Comparison of ENCODE assay signal across 16 cellular contexts in the genomic region with DNA sequence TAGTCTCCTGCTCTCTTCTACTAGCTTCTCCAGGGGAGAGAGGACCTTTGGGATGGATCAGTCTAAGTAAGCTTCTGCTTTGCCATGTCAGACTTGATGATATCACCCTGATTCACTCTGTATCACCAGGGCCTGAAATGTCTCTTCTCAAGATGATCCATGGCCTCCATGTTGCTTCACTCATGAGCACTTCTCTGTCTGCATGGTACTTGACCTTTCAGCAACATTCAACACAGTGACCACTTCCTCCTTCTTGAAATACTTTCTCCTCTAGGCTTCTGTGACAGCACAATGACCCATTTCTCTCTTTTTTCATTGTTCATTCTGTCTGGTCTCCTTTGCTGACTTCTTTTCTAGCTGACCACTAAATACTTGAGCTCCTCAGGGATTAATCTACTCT. TPM values are rescaled to one million over a fixed set of nuclear protein-coding genes. Genes with fewer than 3 reads are reported as not detected.
DNase-seq lines count a peak whose midpoint lies in the region; ATAC-seq and TF ChIP-seq lines count a peak whose summit lies in the region.
"Had no signal": no experiment of that assay in that cellular context is flagged by ENCODE, and none has a peak within 500 bp of the region (broad histone marks: within the 10 kb centered on the region; RNA-seq: fewer than 3 reads in every experiment).

No MANE protein-coding gene starts in this region.

- no peak overlapping the region for H3K4me2 ChIP-seq in PC-9

- H3K4me3 ChIP-seq in PC-9 (no peak overlapping the region), epithelial cell of proximal tubule (ENCODE audit: low read depth, low read length) (no peak overlapping the region), thyroid gland (replicated peaks in 1 of 3) (no peak overlapping the region), Caco-2 (ENCODE audit: low read depth, low read length) (no peak overlapping the region)
- H3K4me3 ChIP-seq: thoracic aorta had no signal

- no peaks in the 10 kb centered on the region for H4K20me1 ChIP-seq in PC-9 (ENCODE audit: insufficient read depth)

- peaks cover 1% of the 10 kb centered on the region for H3K27me3 Mint-ChIP-seq in activated CD8-positive, alpha-beta T cell treated with anti-CD3 and anti-CD28 coated beads for 36 hours
- no peaks in the 10 kb centered on the region for H3K27me3 Mint-ChIP-seq in activated CD8-positive, alpha-beta T cell treated with anti-CD3 and anti-CD28 coated beads, Interleukin-2, amount 10 ng/mL, durations not matched to agents 7 days and 5 days (ENCODE audit: low read depth)
- no peaks in the 10 kb centered on the region for H3K27me3 Mint-ChIP-seq in Caco-2 (ENCODE audit: insufficient read depth, unreplicated experiment)

- CTCF ChIA-PET in activated CD8-positive, alpha-beta T cell treated with anti-CD3 and anti-CD28 coated beads for 36 hours (lab: Charles Lee): no interaction called here
- CTCF ChIA-PET in activated CD8-positive, alpha-beta T cell treated with anti-CD3 and anti-CD28 coated beads, Interleukin-2, amount 10 ng/mL, durations not matched to agents 7 days and 5 days (lab: Charles Lee): no interaction called here
- CTCF ChIA-PET in PC-9 (lab: Charles Lee): interaction anchor here (0.7 kb wide), 1 partner anchor 186 kb away, joined by 3 read pairs; no protein-coding TSS in a partner anchor
- CTCF ChIA-PET in Caco-2 (lab: Charles Lee): no interaction called here

- no peaks in the 10 kb centered on the region for H3K79me2 ChIP-seq in PC-9 (ENCODE audit: low read depth)

- TF ChIP-seq POLR2A in thyroid gland (IDR thresholded peaks at IDR 0.05): no peak

- no TSS peak for BruUV-seq in PC-9 (replicated peaks; lab: Mats Ljungman, UMichigan)
- BruUV-seq in Caco-2 (replicated peaks; lab: Mats Ljungman, UMichigan): no TSS peak

- H3K27ac Mint-ChIP-seq in activated CD8-positive, alpha-beta T cell treated with anti-CD3 and anti-CD28 coated beads for 36 hours: no peak overlapping the region
- H3K27ac Mint-ChIP-seq in activated CD8-positive, alpha-beta T cell treated with anti-CD3 and anti-CD28 coated beads, Interleukin-2, amount 10 ng/mL, durations not matched to agents 7 days and 5 days: no peak overlapping the region
- no peak overlapping the region for H3K27ac Mint-ChIP-seq in Caco-2 (ENCODE audit: unreplicated experiment)

- no peaks in the 10 kb centered on the region for H3K4me1 Mint-ChIP-seq in activated CD8-positive, alpha-beta T cell treated with anti-CD3 and anti-CD28 coated beads for 36 hours (ENCODE audit: low read depth)
- no peaks in the 10 kb centered on the region for H3K4me1 Mint-ChIP-seq in activated CD8-positive, alpha-beta T cell treated with anti-CD3 and anti-CD28 coated beads, Interleukin-2, amount 10 ng/mL, durations not matched to agents 7 days and 5 days (ENCODE audit: low read depth)
- H3K4me1 Mint-ChIP-seq in Caco-2 (ENCODE audit: low read depth, unreplicated experiment): no peaks in the 10 kb centered on the region

- H3K27me3 ChIP-seq in PC-9 (ENCODE audit: insufficient read depth, low read depth) (no peaks in the 10 kb centered on the region), thyroid gland (no peaks in the 10 kb centered on the region), Caco-2 (replicated peaks; ENCODE audit: control insufficient read depth, insufficient read depth, low read length) (no peaks in the 10 kb centered on the region)

- no peaks in the 10 kb centered on the region for H3K9me3 Mint-ChIP-seq in activated CD8-positive, alpha-beta T cell treated with anti-CD3 and anti-CD28 coated beads for 36 hours
- H3K9me3 Mint-ChIP-seq in activated CD8-positive, alpha-beta T cell treated with anti-CD3 and anti-CD28 coated beads, Interleukin-2, amount 10 ng/mL, durations not matched to agents 7 days and 5 days (ENCODE audit: insufficient read depth): no peaks in the 10 kb centered on the region
- no peaks in the 10 kb centered on the region for H3K9me3 Mint-ChIP-seq in Caco-2 (ENCODE audit: unreplicated experiment)

- no peak for TF ChIP-seq CTCF in activated CD8-positive, alpha-beta T cell treated with anti-CD3 and anti-CD28 coated beads for 36 hours (IDR thresholded peaks at IDR 0.05)
- TF ChIP-seq CTCF in PC-9 (conservative IDR thresholded peaks at IDR 0.05) (no peak), epithelial cell of proximal tubule (conservative IDR thresholded peaks at IDR 0.05; ENCODE audit: low read depth, low read length) (no peak), thyroid gland (IDR thresholded peaks at IDR 0.05) (no peak), Caco-2 (IDR thresholded peaks at IDR 0.05; ENCODE audit: insufficient read depth in 1 of 2, low read depth in 1 of 2, low read length in 1 of 2, severe bottlenecking in 1 of 2, unreplicated experiment in 1 of 2) (no peak)

- H3K9me3 ChIP-seq in PC-9 (ENCODE audit: insufficient read depth, low read depth) (no peaks in the 10 kb centered on the region; the same call in 1 of the 2 replicates), thyroid gland (no peaks in the 10 kb centered on the region), Caco-2 (no peaks in the 10 kb centered on the region)
- H3K9me3 ChIP-seq: thoracic aorta had no signal

- intact Hi-C loops in activated CD8-positive, alpha-beta T cell treated with anti-CD3 and anti-CD28 coated beads for 36 hours (cut with micrococcal nuclease): no loop called here
- intact Hi-C loops in PC-9 (cut with micrococcal nuclease; ENCODE audit: unreplicated experiment): no loop called here
- intact Hi-C loops in thyroid gland (cut with DNase I): no loop called here
- intact Hi-C loops in Caco-2 (cut with micrococcal nuclease; ENCODE audit: unreplicated experiment): no loop called here

- POLR2A ChIA-PET in activated CD8-positive, alpha-beta T cell treated with anti-CD3 and anti-CD28 coated beads for 36 hours (lab: Charles Lee): no interaction called here
- POLR2A ChIA-PET in activated CD8-positive, alpha-beta T cell treated with anti-CD3 and anti-CD28 coated beads, Interleukin-2, amount 10 ng/mL, durations not matched to agents 7 days and 5 days (lab: Charles Lee): no interaction called here
- POLR2A ChIA-PET in PC-9 (lab: Charles Lee; ENCODE audit: unreplicated experiment): interaction anchor here (0.5 to 0.7 kb wide), 2 partner anchors 53 to 1533 kb away, joined by 4 to 15 read pairs; no protein-coding TSS in a partner anchor
- POLR2A ChIA-PET in Caco-2 (lab: Charles Lee): no interaction called here

- H3F3A ChIP-seq in PC-9 (ENCODE audit: insufficient read depth, low read depth): 0 out of 2 replicates have a peak, but pooled peaks cover 6% of the 10 kb centered on the region

- H3K4me3 Mint-ChIP-seq in activated CD8-positive, alpha-beta T cell treated with anti-CD3 and anti-CD28 coated beads for 36 hours: no peak overlapping the region
- H3K4me3 Mint-ChIP-seq in activated CD8-positive, alpha-beta T cell treated with anti-CD3 and anti-CD28 coated beads, Interleukin-2, amount 10 ng/mL, durations not matched to agents 7 days and 5 days: no peak overlapping the region
- no peak overlapping the region for H3K4me3 Mint-ChIP-seq in Caco-2 (ENCODE audit: unreplicated experiment)

- H3K4me1 ChIP-seq in PC-9 (replicated peaks; ENCODE audit: insufficient read depth) (peaks cover 18% of the 10 kb centered on the region), thyroid gland (no peaks in the 10 kb centered on the region), Caco-2 (no peaks in the 10 kb centered on the region)

- no peaks in the 10 kb centered on the region for H3K9me2 ChIP-seq in PC-9 (ENCODE audit: insufficient read depth)

- DNase-seq in activated CD8-positive, alpha-beta T cell treated with anti-CD3 and anti-CD28 coated beads for 36 hours: no peak
- no peak for DNase-seq in activated CD8-positive, alpha-beta T cell treated with anti-CD3 and anti-CD28 coated beads, Interleukin-2, amount 10 ng/mL, durations not matched to agents 7 days and 5 days
- DNase-seq in PC-9 (peak; percentile 10 to 79), epithelial cell of proximal tubule (ENCODE audit: low read depth) (peak; percentile 25), stromal cell of bone marrow (ENCODE audit: low read depth) (peak; percentile 85), thyroid gland (no peak), Caco-2 (no peak)
- DNase-seq in stimulated activated naive CD4-positive, alpha-beta T cell (lab: John Stamatoyannopoulos, UW): no peak
- DNase-seq: activated naive CD4-positive, alpha-beta T cell treated with anti-CD3 and anti-CD28 coated beads, Interleukin-2, amount 50 U/mL, for 16 hours; effector CD8-positive, alpha-beta T cell; Karpas-422; kidney; NK-92 treated with Interleukin-12 subunit alpha and Interleukin-12 subunit beta, amount 100 ng/mL, for 24 hours; nucleus accumbens; stimulated activated CD4-positive, alpha-beta T cell treated with anti-CD3 and anti-CD28 coated beads, Interleukin-2, amount 100 ng/mL, for 24 hours had no signal

- no peaks in the 10 kb centered on the region for H3K36me3 ChIP-seq in PC-9 (ENCODE audit: low read depth)
- no peaks in the 10 kb centered on the region for H3K36me3 ChIP-seq in thyroid gland
- no peaks in the 10 kb centered on the region for H3K36me3 ChIP-seq in Caco-2 (ENCODE audit: control insufficient read depth, insufficient read depth, low read length)
- H3K36me3 ChIP-seq: thoracic aorta had no signal

- peak; percentile 17 for ATAC-seq in activated CD8-positive, alpha-beta T cell treated with anti-CD3 and anti-CD28 coated beads for 36 hours
- ATAC-seq in activated CD8-positive, alpha-beta T cell treated with anti-CD3 and anti-CD28 coated beads, Interleukin-2, amount 10 ng/mL, durations not matched to agents 7 days and 5 days: no peak

- no peaks in the 10 kb centered on the region for H3K36me3 Mint-ChIP-seq in activated CD8-positive, alpha-beta T cell treated with anti-CD3 and anti-CD28 coated beads for 36 hours (ENCODE audit: low read depth)
- no peaks in the 10 kb centered on the region for H3K36me3 Mint-ChIP-seq in activated CD8-positive, alpha-beta T cell treated with anti-CD3 and anti-CD28 coated beads, Interleukin-2, amount 10 ng/mL, durations not matched to agents 7 days and 5 days (ENCODE audit: low read depth)
- H3K36me3 Mint-ChIP-seq in Caco-2 (ENCODE audit: insufficient read depth, unreplicated experiment): no peaks in the 10 kb centered on the region

- H3K27ac ChIP-seq in PC-9 (no peak overlapping the region), thyroid gland (no peak overlapping the region)
- H3K27ac ChIP-seq: thoracic aorta had no signal

- H2AFZ ChIP-seq in PC-9: no peak overlapping the region

RNA-seq across cellular contexts. Expression of a gene that starts 35.3 kb away (rescaled TPM):
- total RNA-seq in activated CD8-positive, alpha-beta T cell treated with anti-CD3 and anti-CD28 coated beads for 36 hours: not detected
- total RNA-seq in activated CD8-positive, alpha-beta T cell treated with anti-CD3 and anti-CD28 coated beads, Interleukin-2, amount 10 ng/mL, durations not matched to agents 7 days and 5 days: not detected
- total RNA-seq in PC-9 (2021) (5.5 and 9.7 TPM in 2 replicates), epithelial cell of proximal tubule (2.0 and 2.7 TPM in 2 replicates), thyroid gland (1 to 10 TPM in 3 of 4 donors, not detected in 1; 2.8 to 4.0 (median 3.2) TPM), Caco-2 (2022) (not detected in 2 replicates)

Comparison
In these comparisons a context has a peak if more than half of its experiments do, and no peak if none do; other contexts are left out.
1. DNase-seq: peak in PC-9 (2 of 2), epithelial cell of proximal tubule (single experiment) and stromal cell of bone marrow (single experiment); none in activated CD8-positive, alpha-beta T cell treated with anti-CD3 and anti-CD28 coated beads for 36 hours (single experiment), activated CD8-positive, alpha-beta T cell treated with anti-CD3 and anti-CD28 coated beads, Interleukin-2, amount 10 ng/mL, durations not matched to agents 7 days and 5 days (single experiment), thyroid gland (0 of 2), Caco-2 (0 of 2) and stimulated activated naive CD4-positive, alpha-beta T cell (0 of 6).